20 cellular contexts compared by ENCODE assay signal in the genomic region with DNA sequence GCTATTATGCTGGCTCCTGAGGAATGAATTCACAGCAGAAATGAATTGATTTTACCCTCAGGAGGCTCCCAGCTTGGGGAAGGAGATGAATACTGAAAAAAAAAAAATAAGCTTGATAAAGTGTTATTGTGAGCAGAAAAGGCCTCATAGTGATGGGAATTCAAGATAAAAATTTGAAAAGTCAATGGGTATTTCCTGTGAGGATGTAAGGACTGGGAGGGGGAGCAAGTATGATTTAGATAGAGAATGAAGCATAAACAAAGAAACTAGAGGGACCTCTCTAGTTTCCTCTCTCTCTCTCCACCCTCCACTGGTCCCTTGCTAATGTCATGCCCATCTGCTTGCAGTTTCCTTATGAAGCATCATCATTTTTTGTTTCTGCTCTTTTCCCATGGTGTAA.
A peak's percentile ranks its signal among the peaks of the same experiment; 100 is the strongest.
DNase-seq lines count a peak whose midpoint lies in the region; ATAC-seq and TF ChIP-seq lines count a peak whose summit lies in the region.
"Had no signal": no experiment of that assay in that cellular context is flagged by ENCODE, and none has a peak within 500 bp of the region (broad histone marks: within the 10 kb centered on the region; RNA-seq: fewer than 3 reads in every experiment).

No MANE protein-coding gene starts in this region.

- no peaks in the 10 kb centered on the region for H4K20me1 ChIP-seq in PC-3 (ENCODE audit: low read length)
- H4K20me1 ChIP-seq: BLaER1 had no signal

- no peaks in the 10 kb centered on the region for H3K27me3 ChIP-seq in skeletal muscle tissue (ENCODE audit: control insufficient read depth in 3 of 3, insufficient read depth in 3 of 3, low read length in 3 of 3)
- H3K27me3 ChIP-seq in sigmoid colon = no peaks in the 10 kb centered on the region
- H3K27me3 ChIP-seq in PC-3 (ENCODE audit: low read length) = 0 out of 2 replicates have a peak, but pooled peaks cover 3% of the 10 kb centered on the region
- peaks cover 0 to 11% (median 0%) of the 10 kb centered on the region in 4 donors for H3K27me3 ChIP-seq in esophagus squamous epithelium
- H3K27me3 ChIP-seq: BLaER1 had no signal

- TF ChIP-seq CTCF in sigmoid colon (IDR thresholded peaks at IDR 0.05) (no peak), PC-3 (conservative IDR thresholded peaks at IDR 0.05; ENCODE audit: low read depth, low read length) (no peak), esophagus squamous epithelium (IDR thresholded peaks at IDR 0.05) (no peak)

- H2AFZ ChIP-seq in PC-3 (ENCODE audit: low read length) = no peak overlapping the region
- H2AFZ ChIP-seq: GM23338 had no signal

- H3K36me3 ChIP-seq in skeletal muscle tissue (ENCODE audit: control insufficient read depth in 3 of 3, insufficient read depth in 3 of 3, low read length in 3 of 3) (no peaks in the 10 kb centered on the region), sigmoid colon (no peaks in the 10 kb centered on the region), PC-3 (ENCODE audit: low read depth, low read length) (no peaks in the 10 kb centered on the region), esophagus squamous epithelium (no peaks in the 10 kb centered on the region)
- H3K36me3 ChIP-seq: BLaER1 had no signal

- H3K9me3 ChIP-seq in skeletal muscle tissue (ENCODE audit: control insufficient read depth in 3 of 3, low read length in 3 of 3) = no peaks in the 10 kb centered on the region
- no peaks in the 10 kb centered on the region for H3K9me3 ChIP-seq in sigmoid colon
- no peaks in the 10 kb centered on the region for H3K9me3 ChIP-seq in PC-3 (ENCODE audit: low read length)
- no peaks in the 10 kb centered on the region for H3K9me3 ChIP-seq in esophagus squamous epithelium
- H3K9me3 ChIP-seq: BLaER1, Caco-2 had no signal

- H3K27ac ChIP-seq in skeletal muscle tissue (ENCODE audit: low read depth, low read length) = peak overlapping the region; percentile 52
- H3K27ac ChIP-seq in sigmoid colon = no peak overlapping the region
- no peak overlapping the region for H3K27ac ChIP-seq in PC-3 (ENCODE audit: low read length)
- no peak overlapping the region for H3K27ac ChIP-seq in esophagus squamous epithelium
- H3K27ac ChIP-seq: 22Rv1, BLaER1, C4-2B had no signal

- intact Hi-C loops in sigmoid colon (cut with DNase I) = no loop called here
- intact Hi-C loops in PC-3 (cut with micrococcal nuclease) = no loop called here
- intact Hi-C loops in esophagus squamous epithelium (cut with DNase I) = no loop called here

- TF ChIP-seq POLR2A in sigmoid colon (IDR thresholded peaks at IDR 0.05) (no peak), esophagus squamous epithelium (IDR thresholded peaks at IDR 0.05) (no peak)

- CTCF ChIA-PET in PC-3 (lab: Charles Lee) = no interaction called here

- POLR2A ChIA-PET in PC-3 (lab: Charles Lee; ENCODE audit: unreplicated experiment) = no interaction called here

- H3K4me2 ChIP-seq in PC-3 (ENCODE audit: low read length) = no peak overlapping the region
- H3K4me2 ChIP-seq: BLaER1, GM23338 had no signal

- H3K9me2 ChIP-seq in PC-3 (replicated peaks; ENCODE audit: low read length) = no peaks in the 10 kb centered on the region

- no TSS peak for BruUV-seq in PC-3 (replicated peaks; lab: Mats Ljungman, UMichigan)

- TF ChIP-seq EP300 in sigmoid colon (IDR thresholded peaks at IDR 0.05) = no peak

- H3K4me3 ChIP-seq in skeletal muscle tissue (ENCODE audit: low read length in 3 of 3) (no peak overlapping the region), sigmoid colon (no peak overlapping the region), PC-3 (ENCODE audit: low read length) (no peak overlapping the region), esophagus squamous epithelium (no peak overlapping the region)
- H3K4me3 ChIP-seq: BLaER1, GM23338 had no signal

- H3K4me1 ChIP-seq in skeletal muscle tissue (ENCODE audit: control insufficient read depth in 3 of 3, insufficient read depth in 3 of 3, low read length in 3 of 3) = no peaks in the 10 kb centered on the region
- H3K4me1 ChIP-seq in sigmoid colon = no peaks in the 10 kb centered on the region
- H3K4me1 ChIP-seq in PC-3 (ENCODE audit: insufficient read depth, low read length) = no peaks in the 10 kb centered on the region
- no peaks in the 10 kb centered on the region for H3K4me1 ChIP-seq in esophagus squamous epithelium
- H3K4me1 ChIP-seq: BLaER1 had no signal

- H3K9ac ChIP-seq in skeletal muscle tissue (ENCODE audit: low read depth in 1 of 3, low read length in 3 of 3) (no peak overlapping the region), PC-3 (ENCODE audit: low read length) (no peak overlapping the region)
- H3K9ac ChIP-seq: BLaER1 had no signal

- no peak for ATAC-seq in PC-3
- ATAC-seq: CD8-positive, alpha-beta T cell; GM23338; HCT116 had no signal

- peak; percentile 12 for DNase-seq in DMS 273 (lab: John Stamatoyannopoulos, UW; ENCODE audit: unreplicated experiment)
- no peak for DNase-seq in DMS 273 treated with DMSO at 0.1 percent for 48 hours (lab: John Stamatoyannopoulos, UW)
- DNase-seq in NCI-H2171 (lab: John Stamatoyannopoulos, UW) = peak; percentile 59
- peak; percentile 39 for DNase-seq in dermis blood vessel endothelial cell
- no peak for DNase-seq in sigmoid colon
- no peak for DNase-seq in PC-3
- no peak for DNase-seq in esophagus squamous epithelium (lab: John Stamatoyannopoulos, UW)
- DNase-seq: Caco-2; CD4-positive, CD25-positive, alpha-beta regulatory T cell; CD8-positive, alpha-beta T cell; DMS153; EL; GDM1; H9 had no signal

- H3F3A ChIP-seq in PC-3 (ENCODE audit: low read length, unreplicated experiment) = no peaks in the 10 kb centered on the region

- no peaks in the 10 kb centered on the region for H3K79me2 ChIP-seq in PC-3 (ENCODE audit: low read length)

Comparison
In these comparisons a context has a peak if more than half of its experiments do, and no peak if none do; other contexts are left out.
1. DNase-seq: peak in DMS 273 (single experiment), NCI-H2171 (single experiment) and dermis blood vessel endothelial cell (single experiment); none in DMS 273 treated with DMSO at 0.1 percent for 48 hours (single experiment), sigmoid colon (single experiment), PC-3 (single experiment) and esophagus squamous epithelium (single experiment).